Comparison of ENCODE assay signal across 9 cellular contexts in genomic region chr6:44062771-44063560, GRCh38.
DNase-seq lines count a peak whose midpoint lies in the region; ATAC-seq and TF ChIP-seq lines count a peak whose summit lies in the region.
"Had no signal": no experiment of that assay in that cellular context is flagged by ENCODE, and none has a peak within 500 bp of the region (broad histone marks: within the 10 kb centered on the region; RNA-seq: fewer than 3 reads in every experiment).

No MANE protein-coding gene starts in this region.

- peaks cover 21% of the 10 kb centered on the region for H3K4me1 Mint-ChIP-seq in activated CD8-positive, alpha-beta memory T cell treated with anti-CD3 and anti-CD28 coated beads, Interleukin-2, amount 10 ng/mL, durations not matched to agents 7 days and 5 days
- H3K4me1 Mint-ChIP-seq in stimulated activated effector memory CD8-positive, alpha-beta T cell treated with anti-CD3 and anti-CD28 coated beads, Interleukin-12 subunit alpha, Interleukin-12 subunit beta, amount 100 ng/mL, for 72 hours = peaks cover 65% of the 10 kb centered on the region

- H3K9ac ChIP-seq in SK-N-SH = no peak overlapping the region

- DNase-seq in SK-N-SH (peak; percentile 50), heart right ventricle (no peak), D341Med (ENCODE audit: low spot score) (no peak)
- peak; percentile 63 for DNase-seq in activated CD8-positive, alpha-beta memory T cell treated with anti-CD3 and anti-CD28 coated beads, Interleukin-2, amount 10 ng/mL, durations not matched to agents 7 days and 5 days
- peak in 1 of 2 donors; percentile 74 for DNase-seq in stimulated activated effector memory CD8-positive, alpha-beta T cell treated with anti-CD3 and anti-CD28 coated beads, Interleukin-12 subunit alpha, Interleukin-12 subunit beta, amount 100 ng/mL, for 72 hours (ENCODE audit: low spot score in 2 of 2)
- DNase-seq: SW 1271 had no signal

- TF ChIP-seq EP300 in SK-N-SH (IDR thresholded peaks at IDR 0.05; ENCODE audit: borderline replicate concordance in 1 of 2, low read depth in 1 of 2, low read length in 1 of 2) = no peak

- H3K9me3 ChIP-seq in SK-N-SH (no peaks in the 10 kb centered on the region), heart right ventricle (peaks cover 0 to 4% (median 0%) of the 10 kb centered on the region in 11 donors)

- H3K4me3 Mint-ChIP-seq in activated CD8-positive, alpha-beta memory T cell treated with anti-CD3 and anti-CD28 coated beads, Interleukin-2, amount 10 ng/mL, durations not matched to agents 7 days and 5 days = no peak overlapping the region
- no peak overlapping the region for H3K4me3 Mint-ChIP-seq in stimulated activated effector memory CD8-positive, alpha-beta T cell treated with anti-CD3 and anti-CD28 coated beads, Interleukin-12 subunit alpha, Interleukin-12 subunit beta, amount 100 ng/mL, for 72 hours

- H3K4me2 ChIP-seq in SK-N-SH = no peak overlapping the region

- no peak overlapping the region; a peak in 1 of 4 replicates for H3K27ac ChIP-seq in SK-N-SH (ENCODE audit: low read depth in 2 of 2, low read length in 1 of 2)
- peak overlapping the region; percentile 11 to 97 (median 76) for H3K27ac ChIP-seq in heart right ventricle

- H3K27me3 Mint-ChIP-seq in activated CD8-positive, alpha-beta memory T cell treated with anti-CD3 and anti-CD28 coated beads, Interleukin-2, amount 10 ng/mL, durations not matched to agents 7 days and 5 days = no peaks in the 10 kb centered on the region

- H3K4me1 ChIP-seq in SK-N-SH (ENCODE audit: control insufficient read depth in 1 of 2, insufficient read depth in 2 of 2, low read depth in 1 of 2, low read length in 1 of 2) (peaks cover 43 to 69% of the 10 kb centered on the region in 2 experiments), heart right ventricle (peaks cover 35 to 93% (median 70%) of the 10 kb centered on the region in 9 donors)

- no peak for ATAC-seq in SK-N-SH treated with all-trans-retinoic acid at 6 μM for 48 hours
- peak; percentile 56 for ATAC-seq in activated CD8-positive, alpha-beta memory T cell treated with anti-CD3 and anti-CD28 coated beads, Interleukin-2, amount 10 ng/mL, durations not matched to agents 7 days and 5 days
- peak in 2 of 8 donors; percentile 4 to 18 for ATAC-seq in heart right ventricle
- ATAC-seq in stimulated activated effector memory CD8-positive, alpha-beta T cell treated with anti-CD3 and anti-CD28 coated beads, Interleukin-12 subunit alpha, Interleukin-12 subunit beta, amount 100 ng/mL, for 72 hours = peak; percentile 17
- ATAC-seq in GM21515 (IDR thresholded peaks at IDR 0.05; ENCODE audit: unreplicated experiment) = no peak
- ATAC-seq in GM21423 (IDR thresholded peaks at IDR 0.05; ENCODE audit: unreplicated experiment) = no peak

- TF ChIP-seq RAD21 in SK-N-SH (IDR thresholded peaks at IDR 0.05; ENCODE audit: low read length) = peak; percentile 50

- POLR2A ChIA-PET in SK-N-SH (lab: Yijun Ruan, JAX) = interaction anchor here (0.5 to 1.6 kb wide), 3 partner anchors 8 to 275 kb away, joined by 3 to 4 read pairs (median 4); no protein-coding TSS in a partner anchor

- H3K79me2 ChIP-seq in SK-N-SH (ENCODE audit: insufficient read depth) = no peaks in the 10 kb centered on the region

- H3K27me3 ChIP-seq in SK-N-SH (ENCODE audit: insufficient read depth) (no peaks in the 10 kb centered on the region), heart right ventricle (no peaks in the 10 kb centered on the region)

- peaks cover 14% of the 10 kb centered on the region for H3F3A ChIP-seq in SK-N-SH (replicated peaks; ENCODE audit: insufficient read depth)

- peaks cover 5% of the 10 kb centered on the region for H3K36me3 Mint-ChIP-seq in activated CD8-positive, alpha-beta memory T cell treated with anti-CD3 and anti-CD28 coated beads, Interleukin-2, amount 10 ng/mL, durations not matched to agents 7 days and 5 days
- no peaks in the 10 kb centered on the region for H3K36me3 Mint-ChIP-seq in stimulated activated effector memory CD8-positive, alpha-beta T cell treated with anti-CD3 and anti-CD28 coated beads, Interleukin-12 subunit alpha, Interleukin-12 subunit beta, amount 100 ng/mL, for 72 hours

- intact Hi-C loops in heart right ventricle (cut with DNase I) = loop anchor here in 3 of 10 donors (5.0 to 10.0 kb wide), 3 partner anchors 56 to 218 kb away; no protein-coding TSS in a partner anchor

- CTCF ChIA-PET in SK-N-SH (lab: Yijun Ruan, JAX) = interaction anchor here (0.6 to 5.0 kb wide), 17 partner anchors 10 to 398 kb away, joined by 3 to 65 read pairs (median 4); partner anchors contain the start of gene VEGFA
- CTCF ChIA-PET in activated CD8-positive, alpha-beta memory T cell treated with anti-CD3 and anti-CD28 coated beads, Interleukin-2, amount 10 ng/mL, durations not matched to agents 7 days and 5 days (lab: Charles Lee) = interaction anchor here (0.8 to 6.6 kb wide), 9 partner anchors 11 to 342 kb away, joined by 3 to 39 read pairs (median 7); partner anchors contain the start of genes AARS2 and VEGFA

- H3K4me3 ChIP-seq in SK-N-SH (ENCODE audit: low read depth in 2 of 2, low read length in 1 of 2) = no peak overlapping the region
- H3K4me3 ChIP-seq in heart right ventricle = no peak overlapping the region

- no peak overlapping the region for H2AFZ ChIP-seq in SK-N-SH (ENCODE audit: low read depth)

- no peaks in the 10 kb centered on the region for H3K9me2 ChIP-seq in SK-N-SH

- H4K20me1 ChIP-seq in SK-N-SH (ENCODE audit: insufficient read depth) = no peaks in the 10 kb centered on the region

- TF ChIP-seq CTCF in SK-N-SH (IDR thresholded peaks at IDR 0.05) (peak; percentile 62), heart right ventricle (IDR thresholded peaks at IDR 0.05) (peak in 7 of 9 donors; percentile 28 to 56 (median 41))

- H3K36me3 ChIP-seq in SK-N-SH (replicated peaks in 1 of 2; ENCODE audit: control insufficient read depth in 1 of 2, insufficient read depth in 2 of 2, low read length in 1 of 2) = no peaks in the 10 kb centered on the region
- no peaks in the 10 kb centered on the region for H3K36me3 ChIP-seq in heart right ventricle

- H3K9me3 Mint-ChIP-seq in activated CD8-positive, alpha-beta memory T cell treated with anti-CD3 and anti-CD28 coated beads, Interleukin-2, amount 10 ng/mL, durations not matched to agents 7 days and 5 days (ENCODE audit: low read depth) = no peaks in the 10 kb centered on the region
- H3K9me3 Mint-ChIP-seq in stimulated activated effector memory CD8-positive, alpha-beta T cell treated with anti-CD3 and anti-CD28 coated beads, Interleukin-12 subunit alpha, Interleukin-12 subunit beta, amount 100 ng/mL, for 72 hours = no peaks in the 10 kb centered on the region

- WGBS in SK-N-SH (ENCODE audit: low lambda C conversion rate) = 95% methylated on average over 10 of the region's 20 CpGs
- 81% methylated on average over 20 of the region's 20 CpGs for WGBS in heart right ventricle, 2 donors

- peak overlapping the region; percentile 12 for H3K27ac Mint-ChIP-seq in activated CD8-positive, alpha-beta memory T cell treated with anti-CD3 and anti-CD28 coated beads, Interleukin-2, amount 10 ng/mL, durations not matched to agents 7 days and 5 days
- no peak overlapping the region for H3K27ac Mint-ChIP-seq in stimulated activated effector memory CD8-positive, alpha-beta T cell treated with anti-CD3 and anti-CD28 coated beads, Interleukin-12 subunit alpha, Interleukin-12 subunit beta, amount 100 ng/mL, for 72 hours

TF ChIP-seq in SK-N-SH, 30 proteins besides CTCF, POLR2A, EP300 and RAD21 (continues in another document):
- TF ChIP-seq PBX3 (IDR thresholded peaks at IDR 0.05) = no peak

TF ChIP-seq in SK-N-SH treated with all-trans-retinoic acid at 6 μM for 48 hours, 23 proteins besides CTCF, POLR2A, EP300 and RAD21:
- TF ChIP-seq ESRRG (CRISPR knock-in tag; IDR thresholded peaks at IDR 0.05) (no peak), RARB (CRISPR knock-in tag; IDR thresholded peaks at IDR 0.05) (no peak), POU6F1 (CRISPR knock-in tag; IDR thresholded peaks at IDR 0.05; ENCODE audit: borderline replicate concordance, low read depth) (no peak)

Comparison
In these comparisons a context has a peak if more than half of its experiments do, and no peak if none do; other contexts are left out.
1. DNase-seq: peak in SK-N-SH (single experiment) and activated CD8-positive, alpha-beta memory T cell treated with anti-CD3 and anti-CD28 coated beads, Interleukin-2, amount 10 ng/mL, durations not matched to agents 7 days and 5 days (single experiment); none in heart right ventricle (0 of 2) and D341Med (single experiment).
2. H3K27ac ChIP-seq: peak in heart right ventricle (10 of 10); none in SK-N-SH (0 of 2).
3. ATAC-seq: peak in activated CD8-positive, alpha-beta memory T cell treated with anti-CD3 and anti-CD28 coated beads, Interleukin-2, amount 10 ng/mL, durations not matched to agents 7 days and 5 days (single experiment) and stimulated activated effector memory CD8-positive, alpha-beta T cell treated with anti-CD3 and anti-CD28 coated beads, Interleukin-12 subunit alpha, Interleukin-12 subunit beta, amount 100 ng/mL, for 72 hours (single experiment); none in SK-N-SH treated with all-trans-retinoic acid at 6 μM for 48 hours (single experiment), GM21515 (single experiment) and GM21423 (single experiment).